15 cellular contexts compared by ENCODE assay signal in genomic region chr21:44241302-44241701, GRCh38. TPM values are rescaled to one million over a fixed set of nuclear protein-coding genes. Genes with fewer than 3 reads are reported as not detected.
DNase-seq lines count a peak whose midpoint lies in the region; ATAC-seq and TF ChIP-seq lines count a peak whose summit lies in the region.
"Not testable (repeated sequence)": the region's sequence is repeated elsewhere in the genome, so short reads cannot be mapped to it uniquely, and the experiment has no call there.
"Had no signal": no experiment of that assay in that cellular context is flagged by ENCODE, and none has a peak within 500 bp of the region (broad histone marks: within the 10 kb centered on the region; RNA-seq: fewer than 3 reads in every experiment).

No MANE protein-coding gene starts in this region.

- H3K27me3 ChIP-seq in right lobe of liver, upper lobe of right lung: not testable (repeated sequence)

- not testable (repeated sequence) for TF ChIP-seq CTCF in activated B cell treated with CpG ODN at 0.5 μM for 24 hours (IDR thresholded peaks at IDR 0.05); right lobe of liver (IDR thresholded peaks at IDR 0.05); upper lobe of right lung (IDR thresholded peaks at IDR 0.05)

- H3K9me3 ChIP-seq in right lobe of liver, upper lobe of right lung: not testable (repeated sequence)

- H3K36me3 Mint-ChIP-seq in activated B cell treated with CpG ODN at 0.5 μM for 24 hours (ENCODE audit: low read depth); effector memory CD8-positive, alpha-beta T cell (ENCODE audit: insufficient read depth): not testable (repeated sequence)

- not testable (repeated sequence) for H3K4me3 ChIP-seq in right lobe of liver, upper lobe of right lung

- POLR2A ChIA-PET in activated B cell treated with CpG ODN at 0.5 μM for 24 hours (lab: Charles Lee): not testable (repeated sequence)

- not testable (repeated sequence) for H3K9me3 Mint-ChIP-seq in activated B cell treated with CpG ODN at 0.5 μM for 24 hours; effector memory CD8-positive, alpha-beta T cell

- H3K27me3 Mint-ChIP-seq in activated B cell treated with CpG ODN at 0.5 μM for 24 hours; effector memory CD8-positive, alpha-beta T cell: not testable (repeated sequence)

- not testable (repeated sequence) for TF ChIP-seq POLR2A in right lobe of liver (IDR thresholded peaks at IDR 0.05)

- intact Hi-C loops in activated B cell treated with CpG ODN at 0.5 μM for 24 hours (cut with micrococcal nuclease); right lobe of liver (cut with DNase I); upper lobe of right lung (cut with DNase I): not testable (repeated sequence)

- not testable (repeated sequence) for H3K4me1 Mint-ChIP-seq in activated B cell treated with CpG ODN at 0.5 μM for 24 hours; effector memory CD8-positive, alpha-beta T cell (ENCODE audit: low read depth in 2 of 2)

- not testable (repeated sequence) for H3K27ac Mint-ChIP-seq in activated B cell treated with CpG ODN at 0.5 μM for 24 hours; effector memory CD8-positive, alpha-beta T cell

- WGBS in right lobe of liver (ENCODE audit: insufficient coverage, low coverage, low lambda C conversion rate, missing lambda C conversion rate): no CpG with 5 or more reads among the region's 25 CpGs

- not testable (repeated sequence) for H3K4me1 ChIP-seq in right lobe of liver, upper lobe of right lung

- not testable (repeated sequence) for H3K36me3 ChIP-seq in right lobe of liver, upper lobe of right lung

- CTCF ChIA-PET in activated B cell treated with CpG ODN at 0.5 μM for 24 hours (lab: Charles Lee): not testable (repeated sequence)

- ATAC-seq in GM18907 (IDR thresholded peaks at IDR 0.05; ENCODE audit: unreplicated experiment): peak; percentile 42
- peak; percentile 27 for ATAC-seq in GM21423 (IDR thresholded peaks at IDR 0.05; ENCODE audit: unreplicated experiment)
- peak; percentile 32 for ATAC-seq in HG02642 (IDR thresholded peaks at IDR 0.05; ENCODE audit: poor library complexity, unreplicated experiment)
- ATAC-seq in HG03175 (IDR thresholded peaks at IDR 0.05; ENCODE audit: unreplicated experiment): peak; percentile 41
- peak; percentile 38 for ATAC-seq in activated B cell treated with CpG ODN at 0.5 μM for 24 hours (ENCODE audit: low read depth)
- peak; percentile 27 for ATAC-seq in effector memory CD8-positive, alpha-beta T cell (replicated peaks)
- ATAC-seq in right lobe of liver: peak; percentile 20 to 61 (median 46)
- peak; percentile 59 for ATAC-seq in upper lobe of right lung

- not testable (repeated sequence) for H3K27ac ChIP-seq in right lobe of liver, upper lobe of right lung

- not testable (repeated sequence) for H3K4me3 Mint-ChIP-seq in activated B cell treated with CpG ODN at 0.5 μM for 24 hours; effector memory CD8-positive, alpha-beta T cell

- DNase-seq in activated B cell treated with CpG ODN at 0.5 μM for 24 hours; effector memory CD8-positive, alpha-beta T cell; right lobe of liver; upper lobe of right lung: not testable (repeated sequence)

RNA-seq across cellular contexts. Expression of gene ICOSLG, which starts 0.6 kb away (rescaled TPM):
- 36.4 and 40.9 TPM in 2 replicates for total RNA-seq in activated B cell treated with CpG ODN at 0.5 μM for 24 hours
- 1 to 10 TPM; 1.1 to 2.7 (median 1.7) TPM for total RNA-seq in right lobe of liver
- total RNA-seq in upper lobe of right lung: 11.3 TPM

RNA-seq across cellular contexts. Expression of gene DNMT3L, which starts 20.4 kb away (rescaled TPM):
- total RNA-seq in activated B cell treated with CpG ODN at 0.5 μM for 24 hours (not detected in 2 replicates), right lobe of liver (1 to 10 TPM in 2 of 6 experiments, under 1 TPM in 1, not detected in 3; 0.29 to 2.3 (median 1.4) TPM), upper lobe of right lung (not detected)
- total RNA-seq: epithelial cell of proximal tubule, frontal cortex, prostate gland, smooth muscle cell, subcutaneous adipose tissue, urinary bladder had no signal

RNA-seq across cellular contexts. Expression of gene AIRE, which starts 44.4 kb away (rescaled TPM):
- total RNA-seq in activated B cell treated with CpG ODN at 0.5 μM for 24 hours (0.10 TPM in 1 of 2 replicates, not detected in the other), right lobe of liver (not detected), upper lobe of right lung (not detected)
- total RNA-seq: Caco-2, epithelial cell of proximal tubule, prostate gland, subcutaneous adipose tissue had no signal

RNA-seq across cellular contexts. Expression of gene PFKL, which starts 58.6 kb away (rescaled TPM):
- 167 and 174 TPM in 2 replicates for total RNA-seq in activated B cell treated with CpG ODN at 0.5 μM for 24 hours
- total RNA-seq in right lobe of liver: 10 to 100 TPM; 68.3 to 97.6 (median 73.7) TPM
- 101 TPM for total RNA-seq in upper lobe of right lung
